ENCODE assay signal across 18 cellular contexts in the genomic region with DNA sequence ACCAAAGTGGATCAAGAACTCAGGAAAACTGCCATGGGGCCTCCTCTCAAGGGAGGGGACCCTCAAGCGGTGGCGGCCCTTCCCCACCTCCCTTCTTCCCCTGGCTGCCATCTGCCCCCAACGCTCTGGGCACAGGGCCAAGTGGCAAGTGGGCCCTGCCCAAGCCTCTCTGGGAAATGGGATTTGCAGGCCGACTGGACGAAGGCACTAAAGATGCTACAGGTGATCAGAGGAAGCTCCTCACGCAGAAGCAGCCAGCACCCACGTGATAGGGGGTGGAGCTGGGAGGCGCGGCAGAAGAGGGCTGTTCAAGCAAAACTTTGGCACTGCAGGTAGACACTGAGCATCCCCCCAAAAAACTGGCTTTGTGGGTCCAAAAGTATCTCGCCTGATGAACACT. TPM values are rescaled to one million over a fixed set of nuclear protein-coding genes. Genes with fewer than 3 reads are reported as not detected.
DNase-seq lines count a peak whose midpoint lies in the region; ATAC-seq and TF ChIP-seq lines count a peak whose summit lies in the region.
"Had no signal": no experiment of that assay in that cellular context is flagged by ENCODE, and none has a peak within 500 bp of the region (broad histone marks: within the 10 kb centered on the region; RNA-seq: fewer than 3 reads in every experiment).

No MANE protein-coding gene starts in this region.

- H4K5ac ChIP-seq in mesendoderm (ENCODE audit: low read length) = no peak overlapping the region

- no peaks in the 10 kb centered on the region for H3K9me3 Mint-ChIP-seq in neural crest cell
- H3K9me3 Mint-ChIP-seq in mesothelial cell of epicardium = no peaks in the 10 kb centered on the region

- H3K4ac ChIP-seq in mesendoderm (ENCODE audit: low read depth, low read length) = no peak overlapping the region

- peak; percentile 23 for DNase-seq in NCI-H2171 treated with DMSO at 0.1 percent for 48 hours (lab: John Stamatoyannopoulos, UW)
- DNase-seq in NCI-H2171 (lab: John Stamatoyannopoulos, UW) = no peak
- DNase-seq in COLO668 (lab: John Stamatoyannopoulos, UW; ENCODE audit: unreplicated experiment) = peak; percentile 40
- DNase-seq in NCI-H524 treated with DMSO at 0.1 percent for 48 hours (lab: John Stamatoyannopoulos, UW) = peak; percentile 40
- DNase-seq in neural crest cell (ENCODE audit: low read depth, low spot score) = no peak
- DNase-seq in mesothelial cell of epicardium (ENCODE audit: low spot score in 2 of 2, unreplicated experiment in 2 of 2) = no peak
- DNase-seq in mesendoderm = no peak
- no peak for DNase-seq in left ventricle myocardium superior
- DNase-seq: Caco-2, DMS53, NCI-H146, NCI-H2081, OCI-M1, SW 1271 had no signal

- no peak overlapping the region for H3K4me2 ChIP-seq in mesendoderm (ENCODE audit: low read length)
- H3K4me2 ChIP-seq: A549 had no signal

- no peak for ATAC-seq in left ventricle myocardium superior
- ATAC-seq: A549 had no signal

- H3K27me3 Mint-ChIP-seq in neural crest cell (ENCODE audit: low read depth) (no peaks in the 10 kb centered on the region), mesothelial cell of epicardium (ENCODE audit: low read depth) (no peaks in the 10 kb centered on the region)

- intact Hi-C loops in left ventricle myocardium superior (cut with micrococcal nuclease) = no loop called here

- H3K4me1 Mint-ChIP-seq in neural crest cell (peaks cover 3% of the 10 kb centered on the region), mesothelial cell of epicardium (peaks cover 5% of the 10 kb centered on the region)
- H3K4me1 Mint-ChIP-seq: IgD-negative memory B cell had no signal

- no peak overlapping the region for H2BK120ac ChIP-seq in mesendoderm (ENCODE audit: low read depth, low read length)

- H3K4me3 Mint-ChIP-seq in neural crest cell = no peak overlapping the region
- H3K4me3 Mint-ChIP-seq in mesothelial cell of epicardium = no peak overlapping the region

- H3K27ac Mint-ChIP-seq in neural crest cell (ENCODE audit: unreplicated experiment) (peak overlapping the region; percentile 75), mesothelial cell of epicardium (no peak overlapping the region)
- H3K27ac Mint-ChIP-seq: IgD-negative memory B cell had no signal

- no peak overlapping the region for H2BK5ac ChIP-seq in mesendoderm (ENCODE audit: low read length)

- H3K4me3 ChIP-seq in mesendoderm (ENCODE audit: low read length) = no peak overlapping the region
- H3K4me3 ChIP-seq: A549, HAP-1 had no signal

- no peaks in the 10 kb centered on the region for H3K27me3 ChIP-seq in mesendoderm (ENCODE audit: insufficient read depth, low read length, poor library complexity)

- no peak overlapping the region for H3K9ac ChIP-seq in mesendoderm (ENCODE audit: low read length)

- no peaks in the 10 kb centered on the region for H3K79me2 ChIP-seq in mesendoderm (ENCODE audit: control insufficient read depth, insufficient read depth, low read length)

- no peak overlapping the region for H2AK5ac ChIP-seq in mesendoderm (ENCODE audit: low read length)

- TF ChIP-seq CTCF in neural crest cell (conservative IDR thresholded peaks at IDR 0.05) = no peak
- TF ChIP-seq CTCF in mesothelial cell of epicardium (IDR thresholded peaks at IDR 0.05; ENCODE audit: unreplicated experiment) = no peak

- WGBS in mesendoderm (ENCODE audit: extremely low coverage, insufficient coverage, low lambda C conversion rate) = no CpG with 5 or more reads among the region's 10 CpGs

- no peak overlapping the region for H4K8ac ChIP-seq in mesendoderm (ENCODE audit: low read depth, low read length)

- H3K36me3 ChIP-seq in mesendoderm (ENCODE audit: control insufficient read depth, insufficient read depth, low read length) = peaks cover 3% of the 10 kb centered on the region

- H3K36me3 Mint-ChIP-seq in neural crest cell (ENCODE audit: low read depth) (peaks cover 23% of the 10 kb centered on the region), mesothelial cell of epicardium (peaks cover 36% of the 10 kb centered on the region)
- H3K36me3 Mint-ChIP-seq: IgD-negative memory B cell had no signal

- H3K27ac ChIP-seq in mesendoderm (ENCODE audit: low read depth, low read length) = no peak overlapping the region
- H3K27ac ChIP-seq: A549, HL-60 had no signal

- no peak overlapping the region for H2BK15ac ChIP-seq in mesendoderm (replicated peaks; ENCODE audit: low read depth)

- H3K4me1 ChIP-seq in mesendoderm (ENCODE audit: control insufficient read depth, low read depth, low read length) = no peaks in the 10 kb centered on the region
- H3K4me1 ChIP-seq: A549, Caco-2, HAP-1 had no signal

- no peak overlapping the region for H3K56ac ChIP-seq in mesendoderm (ENCODE audit: low read length)

- no peak overlapping the region for H3K18ac ChIP-seq in mesendoderm (ENCODE audit: low read length)

- H3K23ac ChIP-seq in mesendoderm (ENCODE audit: low read length) = no peak overlapping the region

- H3K79me1 ChIP-seq in mesendoderm (ENCODE audit: low read length) = no peaks in the 10 kb centered on the region

RNA-seq across cellular contexts. Expression of a gene that starts 52.7 kb away (rescaled TPM):
- total RNA-seq in neural crest cell (73.3 and 74.0 TPM in 2 replicates), mesothelial cell of epicardium (41.2 to 43.8 TPM (median 42.2 TPM) in 3 replicates), left ventricle myocardium superior (8.7 TPM)
- polyA plus RNA-seq in mesendoderm (2013, experiment 1 of 2) = 23.9 TPM
- 24.4 TPM for polyA plus RNA-seq in mesendoderm (2013, experiment 2 of 2)

Comparison
In these comparisons a context has a peak if more than half of its experiments do, and no peak if none do; other contexts are left out.
1. DNase-seq: peak in NCI-H2171 treated with DMSO at 0.1 percent for 48 hours (single experiment), COLO668 (single experiment) and NCI-H524 treated with DMSO at 0.1 percent for 48 hours (single experiment); none in NCI-H2171 (single experiment), neural crest cell (single experiment), mesothelial cell of epicardium (0 of 2), mesendoderm (single experiment) and left ventricle myocardium superior (single experiment).